ENCODE assay signal across 1 cellular context in the genomic region with DNA sequence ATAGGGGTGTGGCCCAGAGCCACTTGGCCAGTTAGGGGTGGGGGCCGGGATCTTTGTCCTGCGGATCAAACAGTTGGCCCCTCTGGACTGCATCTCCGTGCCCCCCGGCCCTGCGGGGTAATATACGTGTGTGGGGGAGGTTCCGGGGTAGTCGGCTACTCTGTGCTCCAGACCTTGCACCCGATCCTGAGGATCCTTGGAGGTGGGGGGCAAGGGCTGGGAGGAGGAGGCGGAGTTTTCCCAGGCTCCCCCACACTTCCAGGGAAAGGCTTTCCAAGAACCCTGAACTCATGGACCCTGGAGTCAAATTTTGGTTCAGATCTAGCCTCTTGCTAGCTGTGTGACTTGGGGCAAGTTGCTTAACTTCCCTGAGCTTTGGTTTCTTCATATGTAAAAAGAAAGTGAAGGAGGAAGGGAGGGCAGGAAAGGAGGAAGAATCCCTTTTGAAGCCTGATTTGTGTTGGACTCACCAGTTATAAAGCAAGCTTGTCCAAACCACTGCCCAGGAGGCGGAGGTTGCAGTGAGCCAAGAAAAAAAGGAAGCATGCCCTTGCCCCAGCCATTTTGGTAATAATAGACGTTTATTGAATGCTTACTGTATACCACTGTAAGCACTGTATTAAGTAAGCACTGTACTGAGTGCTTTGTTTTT.
A peak's percentile ranks its signal among the peaks of the same experiment; 100 is the strongest.
TF ChIP-seq lines count a peak whose summit lies in the region.

No MANE protein-coding gene starts in this region.

TF ChIP-seq in K562, 482 proteins besides CTCF, POLR2A, EP300 and RAD21 (continued from another document):
- TF ChIP-seq ZBTB11 (CRISPR knock-in tag; IDR thresholded peaks at IDR 0.05) (0 out of 6 replicates have a peak, but pooled peaks of 1 of the 3 experiments have one; percentile 18), SMARCC2 (IDR thresholded peaks at IDR 0.05; ENCODE audit: low read depth) (no peak), TRIM24 (IDR thresholded peaks at IDR 0.05) (no peak), NR2C1 (IDR thresholded peaks at IDR 0.05) (peak; percentile 37; the same call in 1 of the 2 replicates), NR2C1 (tag; IDR thresholded peaks at IDR 0.05) (no peak), CBX1 (IDR thresholded peaks at IDR 0.05; ENCODE audit: low read depth) (0 out of 2 replicates have a peak, but pooled peaks have one; percentile 36), ZEB2 (IDR thresholded peaks at IDR 0.05) (no peak), PML (IDR thresholded peaks at IDR 0.05; ENCODE audit: low read length) (no peak), CEBPB (tag; IDR thresholded peaks at IDR 0.05) (no peak), ZNF232 (CRISPR knock-in tag; IDR thresholded peaks at IDR 0.05) (no peak), FOXJ2 (tag; IDR thresholded peaks at IDR 0.05) (no peak), POLR2B (IDR thresholded peaks at IDR 0.05; ENCODE audit: low read depth, partially characterized antibody) (no peak), ELF1 (tag; IDR thresholded peaks at IDR 0.05) (0 out of 2 replicates have a peak, but pooled peaks have one; percentile 35), WHSC1 (IDR thresholded peaks at IDR 0.05; ENCODE audit: low read length) (no peak), RCOR1 (IDR thresholded peaks at IDR 0.05; ENCODE audit: borderline replicate concordance in 1 of 2, low read depth in 2 of 2, low read length in 2 of 2) (peak in 1 of 2 experiments; percentile 77; a peak in 3 of 4 replicates), CEBPG (CRISPR knock-in tag; IDR thresholded peaks at IDR 0.05) (no peak), CEBPG (tag; conservative IDR thresholded peaks at IDR 0.05 in 1 of 2, IDR thresholded peaks at IDR 0.05 in 1 of 2) (no peak), MAX (CRISPR knock-in tag; IDR thresholded peaks at IDR 0.05) (no peak), CGGBP1 (CRISPR knock-in tag; IDR thresholded peaks at IDR 0.05) (no peak), ADNP (tag; IDR thresholded peaks at IDR 0.05) (peak; percentile 58; the same call in 1 of the 2 replicates), ZC3H8 (IDR thresholded peaks at IDR 0.05) (no peak), SMARCA5 (IDR thresholded peaks at IDR 0.05) (peak; percentile 96), TEAD4 (IDR thresholded peaks at IDR 0.05; ENCODE audit: low read length) (peak; percentile 12; the same call in 1 of the 2 replicates), TEAD4 (CRISPR knock-in tag; IDR thresholded peaks at IDR 0.05; ENCODE audit: borderline replicate concordance) (no peak), IRF2 (CRISPR knock-in tag; IDR thresholded peaks at IDR 0.05) (no peak), NCOA6 (IDR thresholded peaks at IDR 0.05) (no peak), MTA1 (IDR thresholded peaks at IDR 0.05; ENCODE audit: borderline replicate concordance) (0 out of 2 replicates have a peak, but pooled peaks have one; percentile 17), CSDE1 (IDR thresholded peaks at IDR 0.05) (no peak), ZNF280A (IDR thresholded peaks at IDR 0.05; ENCODE audit: low read depth, partially characterized antibody) (no peak), BDP1 (IDR thresholded peaks at IDR 0.05; ENCODE audit: insufficient read depth, insufficient read length) (no peak), NFIC (IDR thresholded peaks at IDR 0.05) (no peak), GTF3C2 (IDR thresholded peaks at IDR 0.05; ENCODE audit: borderline replicate concordance, extremely low read depth, insufficient read length) (no peak), ZNF75A (CRISPR knock-in tag; IDR thresholded peaks at IDR 0.05) (no peak), SMARCA4 (IDR thresholded peaks at IDR 0.05) (0 out of 2 replicates have a peak, but pooled peaks have one; percentile 16), CHD4 (IDR thresholded peaks at IDR 0.05; ENCODE audit: insufficient read depth, insufficient replicate concordance, low read depth, low read length, poor library complexity, severe bottlenecking) (peak; percentile 69), MEF2A (IDR thresholded peaks at IDR 0.05; ENCODE audit: control insufficient read depth, low read depth, low read length) (no peak), FOXM1 (IDR thresholded peaks at IDR 0.05; ENCODE audit: low read depth) (peak; percentile 20; the same call in 1 of the 2 replicates), FOXM1 (CRISPR knock-in tag; IDR thresholded peaks at IDR 0.05; ENCODE audit: low read depth) (no peak), HDAC8 (tag; IDR thresholded peaks at IDR 0.05) (peak; percentile 65; the same call in 1 of the 2 replicates), HOMEZ (CRISPR knock-in tag; IDR thresholded peaks at IDR 0.05) (no peak), MTF1 (CRISPR knock-in tag; IDR thresholded peaks at IDR 0.05; ENCODE audit: borderline replicate concordance) (no peak), ZNF224 (CRISPR knock-in tag; IDR thresholded peaks at IDR 0.05) (no peak), RB1 (IDR thresholded peaks at IDR 0.05; ENCODE audit: low read depth) (no peak), KLF16 (IDR thresholded peaks at IDR 0.05) (no peak)
- TF ChIP-seq, protein P1, sequence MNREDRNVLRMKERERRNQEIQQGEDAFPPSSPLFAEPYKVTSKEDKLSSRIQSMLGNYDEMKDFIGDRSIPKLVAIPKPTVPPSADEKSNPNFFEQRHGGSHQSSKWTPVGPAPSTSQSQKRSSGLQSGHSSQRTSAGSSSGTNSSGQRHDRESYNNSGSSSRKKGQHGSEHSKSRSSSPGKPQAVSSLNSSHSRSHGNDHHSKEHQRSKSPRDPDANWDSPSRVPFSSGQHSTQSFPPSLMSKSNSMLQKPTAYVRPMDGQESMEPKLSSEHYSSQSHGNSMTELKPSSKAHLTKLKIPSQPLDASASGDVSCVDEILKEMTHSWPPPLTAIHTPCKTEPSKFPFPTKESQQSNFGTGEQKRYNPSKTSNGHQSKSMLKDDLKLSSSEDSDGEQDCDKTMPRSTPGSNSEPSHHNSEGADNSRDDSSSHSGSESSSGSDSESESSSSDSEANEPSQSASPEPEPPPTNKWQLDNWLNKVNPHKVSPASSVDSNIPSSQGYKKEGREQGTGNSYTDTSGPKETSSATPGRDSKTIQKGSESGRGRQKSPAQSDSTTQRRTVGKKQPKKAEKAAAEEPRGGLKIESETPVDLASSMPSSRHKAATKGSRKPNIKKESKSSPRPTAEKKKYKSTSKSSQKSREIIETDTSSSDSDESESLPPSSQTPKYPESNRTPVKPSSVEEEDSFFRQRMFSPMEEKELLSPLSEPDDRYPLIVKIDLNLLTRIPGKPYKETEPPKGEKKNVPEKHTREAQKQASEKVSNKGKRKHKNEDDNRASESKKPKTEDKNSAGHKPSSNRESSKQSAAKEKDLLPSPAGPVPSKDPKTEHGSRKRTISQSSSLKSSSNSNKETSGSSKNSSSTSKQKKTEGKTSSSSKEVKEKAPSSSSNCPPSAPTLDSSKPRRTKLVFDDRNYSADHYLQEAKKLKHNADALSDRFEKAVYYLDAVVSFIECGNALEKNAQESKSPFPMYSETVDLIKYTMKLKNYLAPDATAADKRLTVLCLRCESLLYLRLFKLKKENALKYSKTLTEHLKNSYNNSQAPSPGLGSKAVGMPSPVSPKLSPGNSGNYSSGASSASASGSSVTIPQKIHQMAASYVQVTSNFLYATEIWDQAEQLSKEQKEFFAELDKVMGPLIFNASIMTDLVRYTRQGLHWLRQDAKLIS (CRISPR knock-in tag; IDR thresholded peaks at IDR 0.05): no peak
- TF ChIP-seq, protein P2, sequence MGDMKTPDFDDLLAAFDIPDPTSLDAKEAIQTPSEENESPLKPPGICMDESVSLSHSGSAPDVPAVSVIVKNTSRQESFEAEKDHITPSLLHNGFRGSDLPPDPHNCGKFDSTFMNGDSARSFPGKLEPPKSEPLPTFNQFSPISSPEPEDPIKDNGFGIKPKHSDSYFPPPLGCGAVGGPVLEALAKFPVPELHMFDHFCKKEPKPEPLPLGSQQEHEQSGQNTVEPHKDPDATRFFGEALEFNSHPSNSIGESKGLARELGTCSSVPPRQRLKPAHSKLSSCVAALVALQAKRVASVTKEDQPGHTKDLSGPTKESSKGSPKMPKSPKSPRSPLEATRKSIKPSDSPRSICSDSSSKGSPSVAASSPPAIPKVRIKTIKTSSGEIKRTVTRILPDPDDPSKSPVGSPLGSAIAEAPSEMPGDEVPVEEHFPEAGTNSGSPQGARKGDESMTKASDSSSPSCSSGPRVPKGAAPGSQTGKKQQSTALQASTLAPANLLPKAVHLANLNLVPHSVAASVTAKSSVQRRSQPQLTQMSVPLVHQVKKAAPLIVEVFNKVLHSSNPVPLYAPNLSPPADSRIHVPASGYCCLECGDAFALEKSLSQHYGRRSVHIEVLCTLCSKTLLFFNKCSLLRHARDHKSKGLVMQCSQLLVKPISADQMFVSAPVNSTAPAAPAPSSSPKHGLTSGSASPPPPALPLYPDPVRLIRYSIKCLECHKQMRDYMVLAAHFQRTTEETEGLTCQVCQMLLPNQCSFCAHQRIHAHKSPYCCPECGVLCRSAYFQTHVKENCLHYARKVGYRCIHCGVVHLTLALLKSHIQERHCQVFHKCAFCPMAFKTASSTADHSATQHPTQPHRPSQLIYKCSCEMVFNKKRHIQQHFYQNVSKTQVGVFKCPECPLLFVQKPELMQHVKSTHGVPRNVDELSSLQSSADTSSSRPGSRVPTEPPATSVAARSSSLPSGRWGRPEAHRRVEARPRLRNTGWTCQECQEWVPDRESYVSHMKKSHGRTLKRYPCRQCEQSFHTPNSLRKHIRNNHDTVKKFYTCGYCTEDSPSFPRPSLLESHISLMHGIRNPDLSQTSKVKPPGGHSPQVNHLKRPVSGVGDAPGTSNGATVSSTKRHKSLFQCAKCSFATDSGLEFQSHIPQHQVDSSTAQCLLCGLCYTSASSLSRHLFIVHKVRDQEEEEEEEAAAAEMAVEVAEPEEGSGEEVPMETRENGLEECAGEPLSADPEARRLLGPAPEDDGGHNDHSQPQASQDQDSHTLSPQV (IDR thresholded peaks at IDR 0.05): no peak
